ENCODE assay signal across 1 cellular context in the genomic region with DNA sequence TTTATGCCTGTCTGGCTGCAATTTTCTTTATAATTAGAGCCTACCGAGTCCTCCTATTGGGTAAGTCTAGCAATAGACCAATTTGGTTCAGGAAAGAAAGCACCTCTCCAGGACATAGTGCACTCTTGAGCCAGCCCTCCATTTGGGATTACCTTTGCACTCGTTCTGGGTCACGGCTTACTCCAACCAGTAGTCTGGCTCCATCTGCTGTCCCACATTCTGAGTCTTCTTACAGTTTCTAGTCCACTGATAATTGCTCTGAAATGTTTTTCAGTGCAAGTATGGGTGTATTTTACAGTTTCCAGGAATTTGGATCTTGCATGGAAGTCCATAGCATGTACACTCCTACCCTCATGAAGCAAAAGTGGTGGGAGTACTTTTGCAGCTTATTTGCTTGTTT.
TF ChIP-seq lines count a peak whose summit lies in the region.

No MANE protein-coding gene starts in this region.

TF ChIP-seq in liver, 16 proteins besides CTCF, POLR2A, EP300 and RAD21 (continued from another document):
- TF ChIP-seq, protein P1, sequence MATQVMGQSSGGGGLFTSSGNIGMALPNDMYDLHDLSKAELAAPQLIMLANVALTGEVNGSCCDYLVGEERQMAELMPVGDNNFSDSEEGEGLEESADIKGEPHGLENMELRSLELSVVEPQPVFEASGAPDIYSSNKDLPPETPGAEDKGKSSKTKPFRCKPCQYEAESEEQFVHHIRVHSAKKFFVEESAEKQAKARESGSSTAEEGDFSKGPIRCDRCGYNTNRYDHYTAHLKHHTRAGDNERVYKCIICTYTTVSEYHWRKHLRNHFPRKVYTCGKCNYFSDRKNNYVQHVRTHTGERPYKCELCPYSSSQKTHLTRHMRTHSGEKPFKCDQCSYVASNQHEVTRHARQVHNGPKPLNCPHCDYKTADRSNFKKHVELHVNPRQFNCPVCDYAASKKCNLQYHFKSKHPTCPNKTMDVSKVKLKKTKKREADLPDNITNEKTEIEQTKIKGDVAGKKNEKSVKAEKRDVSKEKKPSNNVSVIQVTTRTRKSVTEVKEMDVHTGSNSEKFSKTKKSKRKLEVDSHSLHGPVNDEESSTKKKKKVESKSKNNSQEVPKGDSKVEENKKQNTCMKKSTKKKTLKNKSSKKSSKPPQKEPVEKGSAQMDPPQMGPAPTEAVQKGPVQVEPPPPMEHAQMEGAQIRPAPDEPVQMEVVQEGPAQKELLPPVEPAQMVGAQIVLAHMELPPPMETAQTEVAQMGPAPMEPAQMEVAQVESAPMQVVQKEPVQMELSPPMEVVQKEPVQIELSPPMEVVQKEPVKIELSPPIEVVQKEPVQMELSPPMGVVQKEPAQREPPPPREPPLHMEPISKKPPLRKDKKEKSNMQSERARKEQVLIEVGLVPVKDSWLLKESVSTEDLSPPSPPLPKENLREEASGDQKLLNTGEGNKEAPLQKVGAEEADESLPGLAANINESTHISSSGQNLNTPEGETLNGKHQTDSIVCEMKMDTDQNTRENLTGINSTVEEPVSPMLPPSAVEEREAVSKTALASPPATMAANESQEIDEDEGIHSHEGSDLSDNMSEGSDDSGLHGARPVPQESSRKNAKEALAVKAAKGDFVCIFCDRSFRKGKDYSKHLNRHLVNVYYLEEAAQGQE (IDR thresholded peaks at IDR 0.05), result no peak
- TF ChIP-seq JUND (IDR thresholded peaks at IDR 0.05) (no peak), EGR1 (IDR thresholded peaks at IDR 0.05; ENCODE audit: low read depth in 2 of 2) (no peak)
